Comparison of ENCODE assay signal across 8 cellular contexts in the genomic region with DNA sequence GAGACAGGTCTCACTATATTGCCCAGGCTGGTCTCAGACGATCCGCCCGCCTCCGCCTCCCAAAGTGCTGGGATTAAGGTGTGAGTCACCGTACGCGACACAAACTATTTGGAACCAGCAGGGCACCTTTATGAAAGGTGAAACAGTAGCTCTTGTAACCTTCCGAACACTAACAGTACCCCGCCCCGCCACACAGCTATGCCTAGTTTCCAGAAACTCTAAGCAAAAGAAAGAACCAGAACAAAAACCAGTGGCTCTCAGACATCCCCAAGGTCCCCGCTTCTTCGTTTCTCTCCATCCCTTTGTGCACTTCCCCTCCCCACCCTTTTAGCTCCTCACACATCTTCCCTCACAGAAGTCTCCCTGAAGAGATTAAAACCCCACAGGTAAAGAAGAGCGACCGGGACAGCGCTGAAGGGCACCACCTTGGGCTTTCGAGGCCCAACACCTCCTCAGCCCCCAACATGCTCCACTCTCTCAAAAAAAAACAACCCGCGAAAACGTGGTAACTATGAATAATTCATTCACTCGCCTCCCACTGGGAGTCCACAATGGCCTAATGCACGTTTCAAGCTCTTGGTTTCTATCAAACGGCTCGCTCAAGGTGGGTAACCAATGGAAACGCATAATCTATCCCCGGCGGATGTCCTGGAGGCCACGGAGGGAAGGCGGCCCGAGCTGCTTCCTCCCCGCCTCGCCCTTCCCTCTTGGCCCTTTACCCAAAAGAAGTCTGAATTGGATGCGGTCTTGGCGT. TPM values are rescaled to one million over a fixed set of nuclear protein-coding genes. Genes with fewer than 3 reads are reported as not detected.
DNase-seq lines count a peak whose midpoint lies in the region; ATAC-seq and TF ChIP-seq lines count a peak whose summit lies in the region.

No MANE protein-coding gene starts in this region.

- POLR2A ChIA-PET in activated CD4-positive, alpha-beta T cell treated with anti-CD3 and anti-CD28 coated beads for 36 hours (lab: Charles Lee): interaction anchor here (0.7 to 1.1 kb wide), 3 partner anchors 34 to 226 kb away, joined by 3 to 7 read pairs (median 5); no protein-coding TSS in a partner anchor

- peaks cover 30% of the 10 kb centered on the region for H3K36me3 Mint-ChIP-seq in activated CD4-positive, alpha-beta T cell treated with anti-CD3 and anti-CD28 coated beads for 36 hours (ENCODE audit: low read depth)

- 4 to 8% (median 6%) methylated on average over 26 to 33 of the region's 33 CpGs for WGBS in adrenal gland, 4 donors
- WGBS in smooth muscle cell (ENCODE audit: low lambda C conversion rate): 5% methylated on average over 33 of the region's 33 CpGs

- peak overlapping the region; percentile 94 for H3K4me3 Mint-ChIP-seq in activated CD4-positive, alpha-beta T cell treated with anti-CD3 and anti-CD28 coated beads for 36 hours

- H3K27me3 ChIP-seq in adrenal gland (no peaks in the 10 kb centered on the region), smooth muscle cell (ENCODE audit: low read depth) (no peaks in the 10 kb centered on the region)

- peak; percentile 51 for ATAC-seq in activated CD4-positive, alpha-beta T cell treated with anti-CD3 and anti-CD28 coated beads for 36 hours
- peak; percentile 10 for ATAC-seq in HG02885 (IDR thresholded peaks at IDR 0.05; ENCODE audit: poor library complexity, unreplicated experiment)

- peaks cover 94% of the 10 kb centered on the region for H3K79me2 ChIP-seq in smooth muscle cell (ENCODE audit: low read depth)

- H2AFZ ChIP-seq in smooth muscle cell (ENCODE audit: low read depth): peak overlapping the region; percentile 89

- H3K9me3 Mint-ChIP-seq in activated CD4-positive, alpha-beta T cell treated with anti-CD3 and anti-CD28 coated beads for 36 hours (ENCODE audit: low read depth): no peaks in the 10 kb centered on the region

- TF ChIP-seq CTCF in adrenal gland (IDR thresholded peaks at IDR 0.05): no peak
- no peak for TF ChIP-seq CTCF in smooth muscle cell (IDR thresholded peaks at IDR 0.05; ENCODE audit: borderline replicate concordance, insufficient read depth, poor library complexity, severe bottlenecking)

- peaks cover 67% of the 10 kb centered on the region for H3K4me1 Mint-ChIP-seq in activated CD4-positive, alpha-beta T cell treated with anti-CD3 and anti-CD28 coated beads for 36 hours

- CTCF ChIA-PET in activated CD4-positive, alpha-beta T cell treated with anti-CD3 and anti-CD28 coated beads for 36 hours (lab: Charles Lee): interaction anchor here (0.6 to 1.9 kb wide), 10 partner anchors 10 to 254 kb away, joined by 3 to 9 read pairs (median 4); partner anchors contain the start of gene TRMT61A

- peak overlapping the region; percentile 94 for H3K9ac ChIP-seq in smooth muscle cell (ENCODE audit: low read depth)

- H3K36me3 ChIP-seq in adrenal gland (replicated peaks in 1 of 2) (peaks cover 0 to 23% of the 10 kb centered on the region in 2 donors), smooth muscle cell (ENCODE audit: low read depth) (no peaks in the 10 kb centered on the region)

- peak; percentile 64 for DNase-seq in activated CD4-positive, alpha-beta T cell treated with anti-CD3 and anti-CD28 coated beads for 36 hours
- no peak for DNase-seq in activated CD4-positive, alpha-beta T cell treated with anti-CD3 and anti-CD28 coated beads for 1 hour
- DNase-seq in NOMO-1 treated with dmso at 0.1 percent for 144 hours (lab: John Stamatoyannopoulos, UW; ENCODE audit: unreplicated experiment) (peak; percentile 31), adrenal gland (peak in 4 of 7 donors; percentile 55 to 73 (median 63)), smooth muscle cell (lab: John Stamatoyannopoulos, UW; ENCODE audit: unreplicated experiment) (no peak), NCI-H524 treated with DMSO at 0.1 percent for 48 hours (lab: John Stamatoyannopoulos, UW) (no peak)

- intact Hi-C loops in activated CD4-positive, alpha-beta T cell treated with anti-CD3 and anti-CD28 coated beads for 36 hours (cut with DNase I, micrococcal nuclease): loop anchor here (1.0 to 2.0 kb wide), 9 partner anchors 32 to 969 kb away; partner anchors contain the start of genes KLC1 (in 2 of the 2), TRMT61A (in 2 of the 2), EIF5 (in 1 of the 2) and MARK3 (in 1 of the 2)
- intact Hi-C loops in adrenal gland (cut with DNase I): no loop called here

- peak overlapping the region; percentile 85 for H3K27ac Mint-ChIP-seq in activated CD4-positive, alpha-beta T cell treated with anti-CD3 and anti-CD28 coated beads for 36 hours

- peaks cover 67% of the 10 kb centered on the region for H4K20me1 ChIP-seq in smooth muscle cell (ENCODE audit: low read depth)

- H3K4me1 ChIP-seq in adrenal gland (replicated peaks in 1 of 2) (peaks cover 18 to 60% of the 10 kb centered on the region in 2 donors), smooth muscle cell (ENCODE audit: low read depth) (peaks cover 19% of the 10 kb centered on the region)

- H3K27me3 Mint-ChIP-seq in activated CD4-positive, alpha-beta T cell treated with anti-CD3 and anti-CD28 coated beads for 36 hours: no peaks in the 10 kb centered on the region

- no peak for TF ChIP-seq POLR2A in adrenal gland (IDR thresholded peaks at IDR 0.05)

- H3K4me2 ChIP-seq in smooth muscle cell: peak overlapping the region; percentile 90

- peaks cover 18% of the 10 kb centered on the region for H3F3A ChIP-seq in smooth muscle cell (ENCODE audit: low read depth)

- H3K9me3 ChIP-seq in adrenal gland (replicated peaks in 1 of 3): no peaks in the 10 kb centered on the region
- no peaks in the 10 kb centered on the region for H3K9me3 ChIP-seq in smooth muscle cell (replicated peaks; ENCODE audit: low read depth)

- peak overlapping the region in 4 of 5 donors; percentile 94 to 97 (median 94) for H3K27ac ChIP-seq in adrenal gland
- H3K27ac ChIP-seq in smooth muscle cell (ENCODE audit: low read depth): peak overlapping the region; percentile 97

- H3K4me3 ChIP-seq in adrenal gland (peak overlapping the region; percentile 30 to 91 (median 87)), iPS-11a (ENCODE audit: low read depth, low read length) (peak overlapping the region; percentile 82), smooth muscle cell (peak overlapping the region; percentile 82)

RNA-seq across cellular contexts. Expression of gene BAG5, which starts 0.9 kb away (rescaled TPM):
- 10 to 100 TPM; 24.2 to 25.1 TPM for total RNA-seq in activated CD4-positive, alpha-beta T cell treated with anti-CD3 and anti-CD28 coated beads for 36 hours
- total RNA-seq in adrenal gland: 10 to 100 TPM; 17.8 to 33.5 (median 25.7) TPM
- 10 to 100 TPM in 1 of 3 donors, 1 to 10 TPM in 2; 5.2 to 28.4 (median 5.6) TPM for polyA plus RNA-seq in adrenal gland
- 27.3 and 31.1 TPM in 2 replicates for total RNA-seq in smooth muscle cell
- polyA plus RNA-seq in smooth muscle cell: 12.7 and 13.4 TPM in 2 replicates

RNA-seq across cellular contexts. Expression of gene COA8, which starts 1.2 kb away (rescaled TPM):
- total RNA-seq in activated CD4-positive, alpha-beta T cell treated with anti-CD3 and anti-CD28 coated beads for 36 hours: 10 to 100 TPM; 39.6 to 41.7 TPM
- total RNA-seq in adrenal gland: 10 to 100 TPM in 7 of 8 donors, 1 to 10 TPM in 1; 4.9 to 39.2 (median 29.7) TPM
- 10 to 100 TPM; 29.7 to 59.6 (median 58.8) TPM for polyA plus RNA-seq in adrenal gland
- 33.4 and 42.8 TPM in 2 replicates for total RNA-seq in smooth muscle cell
- 69.9 and 73.3 TPM in 2 replicates for polyA plus RNA-seq in smooth muscle cell

RNA-seq across cellular contexts. Expression of gene TRMT61A, which starts 32.6 kb away (rescaled TPM):
- 1 to 10 TPM; 8.8 to 9.0 TPM for total RNA-seq in activated CD4-positive, alpha-beta T cell treated with anti-CD3 and anti-CD28 coated beads for 36 hours
- total RNA-seq in adrenal gland (10 to 100 TPM in 7 of 8 donors, 1 to 10 TPM in 1; 9.7 to 18.1 (median 13.5) TPM), smooth muscle cell (2.9 and 3.7 TPM in 2 replicates)
- polyA plus RNA-seq in adrenal gland (10 to 100 TPM in 2 of 3 donors, 1 to 10 TPM in 1; 2.5 to 26.0 (median 17.1) TPM), smooth muscle cell (6.7 and 9.2 TPM in 2 replicates)

RNA-seq across cellular contexts. Expression of gene CKB, which starts 38.9 kb away (rescaled TPM):
- 1 to 10 TPM; 3.4 to 4.0 TPM for total RNA-seq in activated CD4-positive, alpha-beta T cell treated with anti-CD3 and anti-CD28 coated beads for 36 hours
- total RNA-seq in adrenal gland (100 to 1,000 TPM in 7 of 8 donors, 10 to 100 TPM in 1; 95.6 to 410 (median 198) TPM), smooth muscle cell (19.8 and 25.7 TPM in 2 replicates)
- polyA plus RNA-seq in adrenal gland (100 to 1,000 TPM in 2 of 3 donors, 10 to 100 TPM in 1; 11.0 to 383 (median 303) TPM), smooth muscle cell (62.9 and 107 TPM in 2 replicates)

Comparison
In these comparisons a context has a peak if more than half of its experiments do, and no peak if none do; other contexts are left out.
1. DNase-seq: peak in activated CD4-positive, alpha-beta T cell treated with anti-CD3 and anti-CD28 coated beads for 36 hours (single experiment), NOMO-1 treated with dmso at 0.1 percent for 144 hours (single experiment) and adrenal gland (4 of 7); none in activated CD4-positive, alpha-beta T cell treated with anti-CD3 and anti-CD28 coated beads for 1 hour (single experiment), smooth muscle cell (single experiment) and NCI-H524 treated with DMSO at 0.1 percent for 48 hours (single experiment).
2. intact Hi-C loops: an anchor here in activated CD4-positive, alpha-beta T cell treated with anti-CD3 and anti-CD28 coated beads for 36 hours (1.0 to 2.0 kb wide); none called in adrenal gland.
3. Peak in every context shown above with its lines, with median percentiles within 50 percentile points of each other: H3K4me3 ChIP-seq.